20 cellular contexts compared by ENCODE assay signal in genomic region chr3:39088456-39088855, GRCh38. TPM values are rescaled to one million over a fixed set of nuclear protein-coding genes. Genes with fewer than 3 reads are reported as not detected.
"Had no signal": no experiment of that assay in that cellular context is flagged by ENCODE, and none has a peak within 500 bp of the region (broad histone marks: within the 10 kb centered on the region; RNA-seq: fewer than 3 reads in every experiment).

No MANE protein-coding gene starts in this region.

- H3K27me3 Mint-ChIP-seq: activated naive CD8-positive, alpha-beta T cell; naive thymus-derived CD4-positive, alpha-beta T cell; stimulated activated memory B cell treated with anti-CD40 and anti-IgM and Interleukin-4, amounts not matched to agents 10 μg/mL and 1 μg/mL and 100 μg/mL, for 72 hours had no signal

- H3K27ac ChIP-seq: body of pancreas, coronary artery, gastrocnemius medialis, heart right ventricle, neutrophil, parathyroid adenoma, upper lobe of right lung had no signal

- H3K4me1 ChIP-seq: body of pancreas, gastrocnemius medialis, heart right ventricle, parathyroid adenoma, upper lobe of right lung had no signal

- H3K27ac Mint-ChIP-seq: activated naive CD8-positive, alpha-beta T cell; stimulated activated memory B cell treated with anti-CD40 and anti-IgM and Interleukin-4, amounts not matched to agents 10 μg/mL and 1 μg/mL and 100 μg/mL, for 72 hours had no signal

- H3K4me3 Mint-ChIP-seq: activated naive CD8-positive, alpha-beta T cell; activated T-cell treated with anti-CD3 and anti-CD28 coated beads, Interleukin-2, amount 50 U/mL, for 72 hours; naive thymus-derived CD4-positive, alpha-beta T cell; stimulated activated memory B cell treated with anti-CD40 and anti-IgM and Interleukin-4, amounts not matched to agents 10 μg/mL and 1 μg/mL and 100 μg/mL, for 72 hours had no signal

- H3K9me3 Mint-ChIP-seq: activated T-cell treated with anti-CD3 and anti-CD28 coated beads, Interleukin-2, amount 50 U/mL, for 72 hours; naive thymus-derived CD4-positive, alpha-beta T cell; stimulated activated memory B cell treated with anti-CD40 and anti-IgM and Interleukin-4, amounts not matched to agents 10 μg/mL and 1 μg/mL and 100 μg/mL, for 72 hours had no signal

- H3K27me3 ChIP-seq: body of pancreas, gastrocnemius medialis, heart right ventricle, neutrophil, upper lobe of right lung had no signal

- ATAC-seq: activated T-cell treated with anti-CD3 and anti-CD28 coated beads, Interleukin-2, amount 50 U/mL, for 72 hours; body of pancreas; gastrocnemius medialis; heart right ventricle; left ventricle myocardium superior; naive thymus-derived CD4-positive, alpha-beta T cell; sciatic nerve; stimulated activated memory B cell treated with anti-CD40 and anti-IgM and Interleukin-4, amounts not matched to agents 10 μg/mL and 1 μg/mL and 100 μg/mL, for 72 hours; upper lobe of right lung had no signal

- DNase-seq: activated CD4-positive, CD25-positive, alpha-beta regulatory T cell treated with anti-CD3 and anti-CD28 coated beads, Interleukin-2, amount 50 U/mL, for 72 hours; activated CD8-positive, alpha-beta memory T cell treated with anti-CD3 and anti-CD28 coated beads, Interleukin-2, amount 50 U/mL, for 4 hours; activated T-cell treated with anti-CD3 and anti-CD28 coated beads, Interleukin-2, amount 50 U/mL, for 72 hours; amygdala; body of pancreas; central memory CD4-positive, alpha-beta T cell; erythroblast; gastrocnemius medialis; heart right ventricle; kidney glomerular epithelial cell; left ventricle myocardium superior; naive thymus-derived CD4-positive, alpha-beta T cell; stimulated activated CD4-positive, alpha-beta T cell treated with anti-CD3 and anti-CD28 coated beads, Interleukin-4, amount 100 ng/mL, for 24 hours; upper lobe of right lung had no signal

RNA-seq across cellular contexts. Expression of gene SCN11A, which starts 36.7 kb away (rescaled TPM):
- total RNA-seq: left ventricle myocardium superior had no signal
- polyA plus RNA-seq: naive thymus-derived CD4-positive, alpha-beta T cell had no signal
